Comparison of ENCODE assay signal across 8 cellular contexts in the genomic region with DNA sequence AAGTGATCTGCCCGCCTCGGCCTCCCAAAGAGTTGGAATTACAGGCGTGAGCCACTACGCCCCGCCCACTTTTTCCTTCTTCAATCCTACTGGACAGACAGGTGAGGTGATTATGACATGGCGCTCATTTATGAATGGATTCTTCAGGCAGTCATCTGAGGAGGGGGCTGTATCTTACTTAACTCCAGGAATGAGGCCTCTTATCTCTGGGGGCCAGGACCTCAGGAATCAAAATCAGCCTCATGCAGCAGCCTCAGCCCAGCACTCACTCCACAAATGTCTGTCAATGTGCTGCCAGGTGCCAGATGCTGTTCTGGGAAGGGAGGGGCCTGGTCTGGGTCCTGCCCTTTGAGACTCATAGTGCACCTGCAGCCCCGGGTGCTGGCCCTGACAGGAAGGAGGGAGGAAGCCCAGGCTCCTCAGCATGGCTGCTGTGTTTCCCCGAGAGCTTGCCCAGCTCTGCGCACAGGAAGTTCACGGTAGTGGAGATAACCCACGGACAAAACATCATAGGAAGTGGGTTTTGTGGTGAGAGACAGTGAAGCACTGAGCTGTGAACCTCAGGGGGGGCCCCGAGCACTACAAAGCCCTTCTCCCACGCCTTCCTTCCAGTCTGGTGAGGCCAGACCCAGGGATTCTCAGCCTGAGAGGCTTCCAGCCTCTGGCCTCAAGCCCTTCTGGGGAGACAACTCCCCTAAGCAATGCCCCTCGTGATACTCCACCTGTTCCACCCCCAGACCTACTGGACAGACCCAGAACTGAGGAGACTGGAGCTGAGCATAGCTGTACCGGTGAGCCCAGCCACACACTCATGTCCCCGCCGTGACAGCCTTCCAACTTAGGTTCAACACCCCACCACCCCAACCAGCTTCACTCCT. TPM values are rescaled to one million over a fixed set of nuclear protein-coding genes. Genes with fewer than 3 reads are reported as not detected.
A peak's percentile ranks its signal among the peaks of the same experiment; 100 is the strongest.
DNase-seq lines count a peak whose midpoint lies in the region; ATAC-seq and TF ChIP-seq lines count a peak whose summit lies in the region.

No MANE protein-coding gene starts in this region.

- no peak for TF ChIP-seq POLR2A in lower leg skin (IDR thresholded peaks at IDR 0.05)

- 76 to 78% methylated on average over 17 of the region's 17 CpGs for WGBS in lower leg skin, 2 donors

- DNase-seq in CD1c-positive myeloid dendritic cell (ENCODE audit: extremely low spot score): peak; percentile 90
- DNase-seq in SK-N-DZ (ENCODE audit: low spot score): peak; percentile 60
- DNase-seq in activated gamma-delta T cell (lab: John Stamatoyannopoulos, UW): peak; percentile 54
- DNase-seq in lower leg skin (ENCODE audit: low spot score in 2 of 2): peak; percentile 43 to 88
- DNase-seq in stimulated activated CD8-positive, alpha-beta memory T cell treated with anti-CD3 and anti-CD28 coated beads, Interleukin-4, amount 100 ng/mL, for 4 hours (ENCODE audit: low read depth in 2 of 2, low spot score in 1 of 2): peak; percentile 60 to 79
- DNase-seq in NCI-H1694 treated with DMSO at 0.1 percent for 48 hours (lab: John Stamatoyannopoulos, UW): no peak

- ATAC-seq in GM19328 (IDR thresholded peaks at IDR 0.05; ENCODE audit: unreplicated experiment): peak; percentile 97
- ATAC-seq in HG03432 (IDR thresholded peaks at IDR 0.05; ENCODE audit: unreplicated experiment): peak; percentile 98

- no peak overlapping the region for H3K4me3 ChIP-seq in lower leg skin (ENCODE audit: low read depth, poor library complexity, severe bottlenecking)

- intact Hi-C loops in lower leg skin (cut with DNase I; ENCODE audit: low total_unique reads): no loop called here

- no peak for TF ChIP-seq CTCF in lower leg skin (IDR thresholded peaks at IDR 0.05)

RNA-seq across cellular contexts. Expression of gene GALNT6, which starts 22.3 kb away (rescaled TPM):
- polyA plus RNA-seq in SK-N-DZ (2014; cell fraction: cytosol; rRNA removed): 31.4 and 57.6 TPM in 2 replicates
- 12.0 and 16.9 TPM in 2 replicates for polyA plus RNA-seq in SK-N-DZ (2014; cell fraction: nucleus; rRNA removed)
- 10 to 100 TPM in 1 of 4 donors, 1 to 10 TPM in 3; 1.3 to 16.4 (median 4.7) TPM for total RNA-seq in lower leg skin

RNA-seq across cellular contexts. Expression of gene CELA1, which starts 22.4 kb away (rescaled TPM):
- not detected in 2 replicates for polyA plus RNA-seq in SK-N-DZ (2014; cell fraction: cytosol; rRNA removed)
- polyA plus RNA-seq in SK-N-DZ (2014; cell fraction: nucleus; rRNA removed): not detected in 2 replicates
- not detected for total RNA-seq in lower leg skin

RNA-seq across cellular contexts. Expression of gene BIN2, which starts 44.9 kb away (rescaled TPM):
- polyA plus RNA-seq in SK-N-DZ (2014; cell fraction: cytosol; rRNA removed): not detected in 2 replicates
- not detected in 2 replicates for polyA plus RNA-seq in SK-N-DZ (2014; cell fraction: nucleus; rRNA removed)
- total RNA-seq in lower leg skin: 1 to 10 TPM in 1 of 4 donors, under 1 TPM in 3; 0.38 to 2.4 (median 0.94) TPM

RNA-seq across cellular contexts. Expression of gene SLC4A8, which starts 55.8 kb away (rescaled TPM):
- 18.4 and 19.1 TPM in 2 replicates for polyA plus RNA-seq in SK-N-DZ (2014; cell fraction: cytosol; rRNA removed)
- polyA plus RNA-seq in SK-N-DZ (2014; cell fraction: nucleus; rRNA removed): 31.2 and 49.7 TPM in 2 replicates
- under 1 TPM; 0.04 to 0.13 (median 0.06) TPM for total RNA-seq in lower leg skin
